18 cellular contexts compared by ENCODE assay signal in the genomic region with DNA sequence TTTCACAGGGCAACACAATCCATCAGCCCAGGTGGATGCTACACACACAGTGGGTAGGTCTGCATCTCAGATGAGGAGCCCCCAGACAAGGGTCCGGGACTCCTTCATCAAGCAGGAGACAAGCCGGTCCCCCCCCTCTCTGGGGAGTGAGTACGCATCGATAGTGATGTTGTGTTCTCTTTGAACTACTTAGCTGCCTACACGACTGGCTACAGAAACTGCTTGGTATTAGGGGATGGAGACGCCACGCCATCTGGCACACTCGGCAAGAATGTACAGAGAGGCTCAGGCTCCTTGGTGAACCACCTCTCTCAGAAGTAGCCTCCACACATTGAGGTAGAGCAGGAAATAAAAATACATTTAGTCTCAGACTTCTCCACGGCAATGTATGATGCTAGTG.
A peak's percentile ranks its signal among the peaks of the same experiment; 100 is the strongest.
DNase-seq lines count a peak whose midpoint lies in the region; TF ChIP-seq lines count a peak whose summit lies in the region.
"Had no signal": no experiment of that assay in that cellular context is flagged by ENCODE, and none has a peak within 500 bp of the region (broad histone marks: within the 10 kb centered on the region; RNA-seq: fewer than 3 reads in every experiment).

No MANE protein-coding gene starts in this region.

- no peak overlapping the region for H3K27ac Mint-ChIP-seq in chondrocyte (ENCODE audit: unreplicated experiment)
- H3K27ac Mint-ChIP-seq: CD14-positive monocyte; CD4-positive, alpha-beta T cell; CD8-positive, alpha-beta memory T cell; HFFc6 had no signal

- H3K9me3 Mint-ChIP-seq in chondrocyte (ENCODE audit: low read depth), result no peaks in the 10 kb centered on the region

- H3K36me3 Mint-ChIP-seq in chondrocyte (ENCODE audit: low read depth), result peaks cover 12% of the 10 kb centered on the region
- H3K36me3 Mint-ChIP-seq: CD14-positive monocyte; CD8-positive, alpha-beta memory T cell had no signal

- TF ChIP-seq CTCF in chondrocyte (IDR thresholded peaks at IDR 0.05), result no peak

- DNase-seq in NCI-H82 (lab: John Stamatoyannopoulos, UW) (peak; percentile 60), NCI-H82 treated with DMSO at 0.1 percent for 48 hours (lab: John Stamatoyannopoulos, UW; ENCODE audit: unreplicated experiment) (no peak), NCI-H524 treated with DMSO at 0.1 percent for 48 hours (lab: John Stamatoyannopoulos, UW) (peak; percentile 60), left kidney (ENCODE audit: low read depth, low spot score) (peak; percentile 1), chondrocyte (ENCODE audit: low spot score) (no peak), SIG-M5 treated with dmso at 0.1 percent for 504 hours (lab: John Stamatoyannopoulos, UW; ENCODE audit: unreplicated experiment) (no peak)
- no peak for DNase-seq in activated CD4-positive, alpha-beta T cell treated with anti-CD3 and anti-CD28 coated beads for 48 hours
- DNase-seq: 8988T; ACHN; AML-193; BE2C; CD4-positive, alpha-beta T cell; CD8-positive, alpha-beta memory T cell; DMS53; DMS79 treated with DMSO at 0.1 percent for 48 hours; GOT3; HFFc6 had no signal

- no peaks in the 10 kb centered on the region for H3K27me3 Mint-ChIP-seq in chondrocyte (ENCODE audit: low read depth)
- H3K27me3 Mint-ChIP-seq: CD4-positive, alpha-beta T cell; CD8-positive, alpha-beta memory T cell had no signal

- H3K4me1 Mint-ChIP-seq in chondrocyte (ENCODE audit: low read depth), result no peaks in the 10 kb centered on the region
- H3K4me1 Mint-ChIP-seq: CD14-positive monocyte; CD8-positive, alpha-beta memory T cell had no signal

- no peak overlapping the region for H3K4me3 Mint-ChIP-seq in chondrocyte (ENCODE audit: unreplicated experiment)
- H3K4me3 Mint-ChIP-seq: CD14-positive monocyte; CD4-positive, alpha-beta T cell; CD8-positive, alpha-beta memory T cell; HFFc6 had no signal

Comparison
In these comparisons a context has a peak if more than half of its experiments do, and no peak if none do; other contexts are left out.
1. DNase-seq: peak in NCI-H82 (single experiment), NCI-H524 treated with DMSO at 0.1 percent for 48 hours (single experiment) and left kidney (single experiment); none in NCI-H82 treated with DMSO at 0.1 percent for 48 hours (single experiment), chondrocyte (single experiment), SIG-M5 treated with dmso at 0.1 percent for 504 hours (single experiment) and activated CD4-positive, alpha-beta T cell treated with anti-CD3 and anti-CD28 coated beads for 48 hours (single experiment).